Comparison of ENCODE assay signal across 1 cellular context in genomic region chr14:77320238-77320935, GRCh38.
A peak's percentile ranks its signal among the peaks of the same experiment; 100 is the strongest.
TF ChIP-seq lines count a peak whose summit lies in the region.

POMT2 (minus strand) TSS chr14:77320883; CDS start chr14:77320681, 202 bp downstream.

TF ChIP-seq in HepG2, 621 proteins besides CTCF, POLR2A, EP300 and RAD21 (continued from another document and continues in another):
- no peak for TF ChIP-seq ZNF776 (CRISPR knock-in tag; IDR thresholded peaks at IDR 0.05)
- no peak for TF ChIP-seq STAT5B (CRISPR knock-in tag; IDR thresholded peaks at IDR 0.05)
- TF ChIP-seq, protein P1, sequence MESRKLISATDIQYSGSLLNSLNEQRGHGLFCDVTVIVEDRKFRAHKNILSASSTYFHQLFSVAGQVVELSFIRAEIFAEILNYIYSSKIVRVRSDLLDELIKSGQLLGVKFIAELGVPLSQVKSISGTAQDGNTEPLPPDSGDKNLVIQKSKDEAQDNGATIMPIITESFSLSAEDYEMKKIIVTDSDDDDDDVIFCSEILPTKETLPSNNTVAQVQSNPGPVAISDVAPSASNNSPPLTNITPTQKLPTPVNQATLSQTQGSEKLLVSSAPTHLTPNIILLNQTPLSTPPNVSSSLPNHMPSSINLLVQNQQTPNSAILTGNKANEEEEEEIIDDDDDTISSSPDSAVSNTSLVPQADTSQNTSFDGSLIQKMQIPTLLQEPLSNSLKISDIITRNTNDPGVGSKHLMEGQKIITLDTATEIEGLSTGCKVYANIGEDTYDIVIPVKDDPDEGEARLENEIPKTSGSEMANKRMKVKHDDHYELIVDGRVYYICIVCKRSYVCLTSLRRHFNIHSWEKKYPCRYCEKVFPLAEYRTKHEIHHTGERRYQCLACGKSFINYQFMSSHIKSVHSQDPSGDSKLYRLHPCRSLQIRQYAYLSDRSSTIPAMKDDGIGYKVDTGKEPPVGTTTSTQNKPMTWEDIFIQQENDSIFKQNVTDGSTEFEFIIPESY (CRISPR knock-in tag; IDR thresholded peaks at IDR 0.05), result no peak
- no peak for TF ChIP-seq SMYD3 (CRISPR knock-in tag; IDR thresholded peaks at IDR 0.05)
- no peak for TF ChIP-seq TEAD3 (CRISPR knock-in tag; optimal IDR thresholded peaks at IDR 0.05; ENCODE audit: borderline replicate concordance)
- no peak for TF ChIP-seq SCMH1 (CRISPR knock-in tag; IDR thresholded peaks at IDR 0.05; ENCODE audit: borderline replicate concordance)
- no peak for TF ChIP-seq NBN (conservative IDR thresholded peaks at IDR 0.05)
- TF ChIP-seq NR2C2 (CRISPR knock-in tag; IDR thresholded peaks at IDR 0.05; ENCODE audit: borderline replicate concordance), result no peak
- TF ChIP-seq ZNF788 (CRISPR knock-in tag; IDR thresholded peaks at IDR 0.05; ENCODE audit: borderline replicate concordance), result no peak
- no peak for TF ChIP-seq KLF15 (CRISPR knock-in tag; IDR thresholded peaks at IDR 0.05; ENCODE audit: borderline replicate concordance)
- TF ChIP-seq ZFP36L1 (CRISPR knock-in tag; IDR thresholded peaks at IDR 0.05), result peak; percentile 79; the same call in 1 of the 2 replicates
- peak; percentile 53; the same call in 1 of the 2 replicates for TF ChIP-seq ZNF160 (CRISPR knock-in tag; IDR thresholded peaks at IDR 0.05)
- TF ChIP-seq ZNF296 (CRISPR knock-in tag; conservative IDR thresholded peaks at IDR 0.05), result no peak; the same call in 1 of the 2 replicates
- TF ChIP-seq CEBPG (CRISPR knock-in tag; IDR thresholded peaks at IDR 0.05), result no peak
- no peak for TF ChIP-seq GTF3A (CRISPR knock-in tag; conservative IDR thresholded peaks at IDR 0.05)
- TF ChIP-seq AGO2 (optimal IDR thresholded peaks at IDR 0.05; ENCODE audit: low read depth, low read length), result peak; percentile 78
- peak; percentile 39; the same call in 1 of the 2 replicates for TF ChIP-seq TP53 (CRISPR knock-in tag; conservative IDR thresholded peaks at IDR 0.05)
- TF ChIP-seq HNRNPK (IDR thresholded peaks at IDR 0.05; ENCODE audit: low read depth, low read length, poor library complexity, severe bottlenecking), result no peak
- TF ChIP-seq ZNF720 (CRISPR knock-in tag; IDR thresholded peaks at IDR 0.05), result no peak
- TF ChIP-seq, protein P2, sequence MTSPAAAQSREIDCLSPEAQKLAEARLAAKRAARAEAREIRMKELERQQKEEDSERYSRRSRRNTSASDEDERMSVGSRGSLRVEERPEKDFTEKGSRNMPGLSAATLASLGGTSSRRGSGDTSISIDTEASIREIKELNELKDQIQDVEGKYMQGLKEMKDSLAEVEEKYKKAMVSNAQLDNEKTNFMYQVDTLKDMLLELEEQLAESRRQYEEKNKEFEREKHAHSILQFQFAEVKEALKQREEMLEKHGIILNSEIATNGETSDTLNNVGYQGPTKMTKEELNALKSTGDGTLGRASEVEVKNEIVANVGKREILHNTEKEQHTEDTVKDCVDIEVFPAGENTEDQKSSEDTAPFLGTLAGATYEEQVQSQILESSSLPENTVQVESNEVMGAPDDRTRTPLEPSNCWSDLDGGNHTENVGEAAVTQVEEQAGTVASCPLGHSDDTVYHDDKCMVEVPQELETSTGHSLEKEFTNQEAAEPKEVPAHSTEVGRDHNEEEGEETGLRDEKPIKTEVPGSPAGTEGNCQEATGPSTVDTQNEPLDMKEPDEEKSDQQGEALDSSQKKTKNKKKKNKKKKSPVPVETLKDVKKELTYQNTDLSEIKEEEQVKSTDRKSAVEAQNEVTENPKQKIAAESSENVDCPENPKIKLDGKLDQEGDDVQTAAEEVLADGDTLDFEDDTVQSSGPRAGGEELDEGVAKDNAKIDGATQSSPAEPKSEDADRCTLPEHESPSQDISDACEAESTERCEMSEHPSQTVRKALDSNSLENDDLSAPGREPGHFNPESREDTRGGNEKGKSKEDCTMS (CRISPR knock-in tag; conservative IDR thresholded peaks at IDR 0.05), result no peak
- TF ChIP-seq ZBTB42 (CRISPR knock-in tag; IDR thresholded peaks at IDR 0.05), result peak; percentile 90; the same call in 1 of the 2 replicates
- no peak for TF ChIP-seq USF2 (IDR thresholded peaks at IDR 0.05; ENCODE audit: low read depth, low read length)
- no peak for TF ChIP-seq USF2 (CRISPR knock-in tag; IDR thresholded peaks at IDR 0.05; ENCODE audit: borderline replicate concordance)
- TF ChIP-seq NR2F1 (CRISPR knock-in tag; IDR thresholded peaks at IDR 0.05), result no peak
- no peak for TF ChIP-seq ZNF530 (CRISPR knock-in tag; IDR thresholded peaks at IDR 0.05; ENCODE audit: low read depth)
- no peak; the same call in 1 of the 2 replicates for TF ChIP-seq ARNT2 (CRISPR knock-in tag; IDR thresholded peaks at IDR 0.05; ENCODE audit: low read depth)
- TF ChIP-seq SAP130 (CRISPR knock-in tag; IDR thresholded peaks at IDR 0.05; ENCODE audit: low read depth), result peak; percentile 95
- TF ChIP-seq ZMYM4 (CRISPR knock-in tag; IDR thresholded peaks at IDR 0.05), result peak; percentile 33; the same call in 1 of the 2 replicates
- no peak for TF ChIP-seq SKIL (CRISPR knock-in tag; IDR thresholded peaks at IDR 0.05; ENCODE audit: borderline replicate concordance)
- no peak for TF ChIP-seq NCOA1 (CRISPR knock-in tag; IDR thresholded peaks at IDR 0.05)
- no peak for TF ChIP-seq ZNF512 (CRISPR knock-in tag; IDR thresholded peaks at IDR 0.05)
- no peak for TF ChIP-seq THAP9 (CRISPR knock-in tag; IDR thresholded peaks at IDR 0.05; ENCODE audit: borderline replicate concordance)
- peak; percentile 35; the same call in 1 of the 2 replicates for TF ChIP-seq RFX5 (IDR thresholded peaks at IDR 0.05; ENCODE audit: low read depth, low read length)
- no peak for TF ChIP-seq ZNF484 (CRISPR knock-in tag; IDR thresholded peaks at IDR 0.05; ENCODE audit: borderline replicate concordance, low read depth)
- no peak for TF ChIP-seq DNMT3B (CRISPR knock-in tag; conservative IDR thresholded peaks at IDR 0.05)
- TF ChIP-seq FOXP4 (CRISPR knock-in tag; IDR thresholded peaks at IDR 0.05), result peak; percentile 21; the same call in 1 of the 2 replicates
- no peak for TF ChIP-seq ZBTB20 (CRISPR knock-in tag; IDR thresholded peaks at IDR 0.05; ENCODE audit: borderline replicate concordance, low read depth)
- TF ChIP-seq, protein P3, sequence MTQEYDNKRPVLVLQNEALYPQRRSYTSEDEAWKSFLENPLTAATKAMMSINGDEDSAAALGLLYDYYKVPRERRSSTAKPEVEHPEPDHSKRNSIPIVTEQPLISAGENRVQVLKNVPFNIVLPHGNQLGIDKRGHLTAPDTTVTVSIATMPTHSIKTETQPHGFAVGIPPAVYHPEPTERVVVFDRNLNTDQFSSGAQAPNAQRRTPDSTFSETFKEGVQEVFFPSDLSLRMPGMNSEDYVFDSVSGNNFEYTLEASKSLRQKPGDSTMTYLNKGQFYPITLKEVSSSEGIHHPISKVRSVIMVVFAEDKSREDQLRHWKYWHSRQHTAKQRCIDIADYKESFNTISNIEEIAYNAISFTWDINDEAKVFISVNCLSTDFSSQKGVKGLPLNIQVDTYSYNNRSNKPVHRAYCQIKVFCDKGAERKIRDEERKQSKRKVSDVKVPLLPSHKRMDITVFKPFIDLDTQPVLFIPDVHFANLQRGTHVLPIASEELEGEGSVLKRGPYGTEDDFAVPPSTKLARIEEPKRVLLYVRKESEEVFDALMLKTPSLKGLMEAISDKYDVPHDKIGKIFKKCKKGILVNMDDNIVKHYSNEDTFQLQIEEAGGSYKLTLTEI (CRISPR knock-in tag; conservative IDR thresholded peaks at IDR 0.05), result no peak
- TF ChIP-seq ZNF749 (CRISPR knock-in tag; IDR thresholded peaks at IDR 0.05; ENCODE audit: borderline replicate concordance), result peak; percentile 72; the same call in 1 of the 2 replicates
- TF ChIP-seq SOX13 (IDR thresholded peaks at IDR 0.05), result no peak
- no peak for TF ChIP-seq SOX13 (CRISPR knock-in tag; conservative IDR thresholded peaks at IDR 0.05 in 1 of 2, IDR thresholded peaks at IDR 0.05 in 1 of 2)
- TF ChIP-seq HOXA3 (CRISPR knock-in tag; IDR thresholded peaks at IDR 0.05), result peak; percentile 12; the same call in 1 of the 2 replicates
- no peak for TF ChIP-seq CC2D1A (CRISPR knock-in tag; IDR thresholded peaks at IDR 0.05)
- TF ChIP-seq DRAP1 (CRISPR knock-in tag; IDR thresholded peaks at IDR 0.05), result peak; percentile 51; the same call in 1 of the 2 replicates
- TF ChIP-seq MXD4 (CRISPR knock-in tag; IDR thresholded peaks at IDR 0.05), result 0 out of 2 replicates have a peak, but pooled peaks have one; percentile 33
